In genomic region chr1:158328424-158328823, GRCh38 we compare ENCODE assay signal across 26 cellular contexts. TPM values are rescaled to one million over a fixed set of nuclear protein-coding genes. Genes with fewer than 3 reads are reported as not detected.
"Had no signal": no experiment of that assay in that cellular context is flagged by ENCODE, and none has a peak within 500 bp of the region (broad histone marks: within the 10 kb centered on the region; RNA-seq: fewer than 3 reads in every experiment).

No MANE protein-coding gene starts in this region.

- H3K36me3 ChIP-seq: heart right ventricle, neutrophil, right lobe of liver, tibial nerve had no signal

- ATAC-seq: esophagus mucosa; heart right ventricle; left lobe of liver; mucosa of descending colon; naive thymus-derived CD8-positive, alpha-beta T cell; psoas muscle; right lobe of liver; stimulated activated effector memory CD8-positive, alpha-beta T cell treated with anti-CD3 and anti-CD28 coated beads, Interleukin-12 subunit alpha, Interleukin-12 subunit beta, amount 100 ng/mL, for 72 hours had no signal

- H3K4me3 ChIP-seq: heart right ventricle, mucosa of descending colon, psoas muscle, right lobe of liver, tibial nerve had no signal

- H3K9me3 ChIP-seq: neutrophil, right lobe of liver had no signal

- H3K4me1 ChIP-seq: psoas muscle, right lobe of liver, tibial nerve had no signal

- DNase-seq: cortex of kidney; effector memory CD4-positive, alpha-beta T cell; heart right ventricle; hypothalamus; islet precursor cell; mammary epithelial cell; mucosa of descending colon; naive thymus-derived CD8-positive, alpha-beta T cell; psoas muscle; retina; right lobe of liver; stimulated activated CD4-positive, alpha-beta T cell treated with anti-CD3 and anti-CD28 coated beads, Interleukin-4, amount 100 ng/mL, for 1 hour; stimulated activated CD8-positive, alpha-beta memory T cell treated with anti-CD3 and anti-CD28 coated beads, Interleukin-4, amount 100 ng/mL, for 48 hours had no signal

- H3K27me3 ChIP-seq: right lobe of liver, tibial nerve had no signal

- H3K27ac ChIP-seq: heart right ventricle, neutrophil, psoas muscle, right lobe of liver, tibial nerve had no signal

RNA-seq across cellular contexts. Expression of gene CD1B, which starts 2.9 kb away (rescaled TPM):
- total RNA-seq: esophagus mucosa; fibroblast of lung; frontal cortex; glomerular endothelial cell; left lobe of liver; mammary epithelial cell; mesenteric fat pad; mucosa of descending colon; naive thymus-derived CD8-positive, alpha-beta T cell; osteoblast; psoas muscle; right lobe of liver; temporal lobe; tibial nerve; ureter had no signal
- polyA plus RNA-seq: fibroblast of lung; mammary epithelial cell; naive thymus-derived CD8-positive, alpha-beta T cell; neural cell had no signal

RNA-seq across cellular contexts. Expression of gene CD1E, which starts 25.3 kb away (rescaled TPM):
- total RNA-seq: esophagus mucosa; fibroblast of lung; frontal cortex; glomerular endothelial cell; left lobe of liver; mammary epithelial cell; mesenteric fat pad; mucosa of descending colon; naive thymus-derived CD8-positive, alpha-beta T cell; osteoblast; psoas muscle; temporal lobe had no signal
- polyA plus RNA-seq: fibroblast of lung; mammary epithelial cell; naive thymus-derived CD8-positive, alpha-beta T cell; neural cell had no signal

RNA-seq across cellular contexts. Expression of gene CD1C, which starts 38.7 kb away (rescaled TPM):
- total RNA-seq: fibroblast of lung, glomerular endothelial cell, left lobe of liver, mammary epithelial cell, mesenteric fat pad, osteoblast, temporal lobe, ureter had no signal
- polyA plus RNA-seq: fibroblast of lung, mammary epithelial cell, neural cell had no signal
